Comparison of ENCODE assay signal across 12 cellular contexts in the genomic region with DNA sequence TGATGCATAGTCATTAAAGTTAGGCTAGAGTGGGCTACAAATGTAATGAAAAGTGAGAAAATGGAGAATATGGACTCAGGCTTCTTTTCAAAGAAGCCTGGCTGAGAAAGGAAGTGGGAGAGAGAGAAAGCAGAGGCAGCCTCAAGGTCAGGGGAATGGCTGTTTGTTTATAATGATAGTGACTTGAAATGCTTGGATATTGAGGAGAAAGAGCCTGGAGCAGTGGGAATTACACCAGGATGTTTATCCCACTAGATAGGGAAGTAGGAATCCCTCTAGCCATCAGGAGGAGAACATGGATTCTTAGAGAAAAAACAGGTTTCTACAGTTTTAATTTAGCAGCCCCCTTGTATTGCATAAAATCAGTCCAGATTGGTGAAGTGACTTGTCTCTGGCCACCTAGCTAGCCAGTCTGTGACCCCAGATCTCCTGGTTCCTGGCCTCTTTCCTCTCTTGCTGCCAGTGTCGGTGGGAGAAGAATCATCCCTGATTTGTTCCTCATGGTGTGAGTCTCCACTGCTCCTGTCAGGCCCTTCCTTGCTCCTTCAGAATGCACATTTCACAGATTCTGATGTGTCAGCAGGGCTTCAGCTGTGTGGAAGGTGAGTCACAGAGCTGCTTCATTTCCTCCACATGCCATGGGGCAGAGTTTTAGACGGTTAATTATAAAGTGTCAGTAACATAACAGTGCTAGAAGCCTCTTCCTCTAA. TPM values are rescaled to one million over a fixed set of nuclear protein-coding genes. Genes with fewer than 3 reads are reported as not detected.
A peak's percentile ranks its signal among the peaks of the same experiment; 100 is the strongest.
DNase-seq lines count a peak whose midpoint lies in the region; ATAC-seq, FAIRE-seq and TF ChIP-seq lines count a peak whose summit lies in the region.
"Had no signal": no experiment of that assay in that cellular context is flagged by ENCODE, and none has a peak within 500 bp of the region (broad histone marks: within the 10 kb centered on the region; RNA-seq: fewer than 3 reads in every experiment).

No MANE protein-coding gene starts in this region.

- no peaks in the 10 kb centered on the region for H3K27me3 Mint-ChIP-seq in progenitor cell of endocrine pancreas
- no peaks in the 10 kb centered on the region for H3K27me3 Mint-ChIP-seq in T-cell

- FAIRE-seq in GM19239 (lab: Jason Lieb, UNC), result no peak

- H3K27me3 ChIP-seq in body of pancreas, result no peaks in the 10 kb centered on the region
- H3K27me3 ChIP-seq: ovary, upper lobe of right lung had no signal

- no peak for ATAC-seq in T-cell (replicated peaks in 1 of 4)
- ATAC-seq in body of pancreas, result no peak
- no peak for ATAC-seq in HG03108 (IDR thresholded peaks at IDR 0.05; ENCODE audit: unreplicated experiment)
- ATAC-seq: activated T-cell treated with anti-CD3 and anti-CD28 coated beads, Interleukin-2, amount 50 U/mL, for 4 hours; upper lobe of right lung had no signal

- WGBS in body of pancreas, 2 donors, result 68 to 94% methylated on average over 2 of the region's 2 CpGs

- H3K36me3 Mint-ChIP-seq in progenitor cell of endocrine pancreas (ENCODE audit: insufficient read depth) (peaks cover 13% of the 10 kb centered on the region), T-cell (no peaks in the 10 kb centered on the region)

- H3K4me1 ChIP-seq in body of pancreas, result no peaks in the 10 kb centered on the region
- H3K4me1 ChIP-seq: upper lobe of right lung had no signal

- H3K4me3 Mint-ChIP-seq in progenitor cell of endocrine pancreas (ENCODE audit: low read depth), result no peak overlapping the region
- H3K4me3 Mint-ChIP-seq in T-cell, result no peak overlapping the region
- H3K4me3 Mint-ChIP-seq: activated T-cell treated with anti-CD3 and anti-CD28 coated beads, Interleukin-2, amount 50 U/mL, for 4 hours had no signal

- intact Hi-C loops in body of pancreas (cut with DNase I), result no loop called here

- CTCF ChIA-PET in T-cell (lab: Charles Lee), result no interaction called here

- H3K4me1 Mint-ChIP-seq in progenitor cell of endocrine pancreas (ENCODE audit: low read depth) (peaks cover under 1% of the 10 kb centered on the region), T-cell (no peaks in the 10 kb centered on the region)

- peaks cover 0 to 1% of the 10 kb centered on the region in 2 donors for H3K36me3 ChIP-seq in body of pancreas (replicated peaks in 1 of 2; ENCODE audit: insufficient read depth in 1 of 2, low read depth in 2 of 2)
- H3K36me3 ChIP-seq: ovary, upper lobe of right lung had no signal

- peak; percentile 22 for DNase-seq in ELF-1 (ENCODE audit: low read depth, low spot score)
- DNase-seq in RPMI8226, result peak; percentile 71
- peak; percentile 73 for DNase-seq in fibroblast of peridontal ligament (ENCODE audit: extremely low read depth)
- no peak for DNase-seq in progenitor cell of endocrine pancreas (ENCODE audit: low spot score, unreplicated experiment)
- no peak for DNase-seq in T-cell
- no peak for DNase-seq in body of pancreas
- no peak for DNase-seq in GM19239 (ENCODE audit: insufficient read length, low spot score)
- DNase-seq: activated T-cell treated with anti-CD3 and anti-CD28 coated beads, Interleukin-2, amount 50 U/mL, for 4 hours; DMS79; upper lobe of right lung had no signal

- TF ChIP-seq CTCF in progenitor cell of endocrine pancreas (IDR thresholded peaks at IDR 0.05; ENCODE audit: unreplicated experiment) (no peak), body of pancreas (IDR thresholded peaks at IDR 0.05) (no peak)

- no peak overlapping the region for H3K4me3 ChIP-seq in body of pancreas
- H3K4me3 ChIP-seq: ovary, upper lobe of right lung had no signal

- H3K9me3 Mint-ChIP-seq in progenitor cell of endocrine pancreas (ENCODE audit: low read depth), result peaks cover 21% of the 10 kb centered on the region
- peaks cover 8 to 21% (median 15%) of the 10 kb centered on the region in 3 donors for H3K9me3 Mint-ChIP-seq in T-cell

- no peak for TF ChIP-seq POLR2A in body of pancreas (IDR thresholded peaks at IDR 0.05)

- peaks cover 0 to 9% (median 0%) of the 10 kb centered on the region in 3 donors for H3K9me3 ChIP-seq in body of pancreas
- H3K9me3 ChIP-seq: ovary had no signal

- no peak overlapping the region for H3K27ac ChIP-seq in body of pancreas
- H3K27ac ChIP-seq: upper lobe of right lung had no signal

- H3K27ac Mint-ChIP-seq in progenitor cell of endocrine pancreas, result peak overlapping the region; percentile 29
- H3K27ac Mint-ChIP-seq in T-cell, result no peak overlapping the region

- POLR2A ChIA-PET in T-cell (lab: Charles Lee), result no interaction called here

RNA-seq across cellular contexts. Expression of a gene that starts 32.9 kb away (rescaled TPM):
- 10.6 and 11.7 TPM in 2 replicates for total RNA-seq in progenitor cell of endocrine pancreas
- total RNA-seq in T-cell, result under 1 TPM in 1 of 5 donors, not detected in 4; 0.06 TPM
- 10 to 100 TPM; 13.5 to 18.2 TPM for total RNA-seq in body of pancreas
- total RNA-seq: activated T-cell treated with anti-CD3 and anti-CD28 coated beads, Interleukin-2, amount 50 U/mL, for 4 hours had no signal

Comparison
In these comparisons a context has a peak if more than half of its experiments do, and no peak if none do; other contexts are left out.
1. DNase-seq: peak in ELF-1 (single experiment), RPMI8226 (single experiment) and fibroblast of peridontal ligament (single experiment); none in progenitor cell of endocrine pancreas (single experiment), T-cell (0 of 34), body of pancreas (0 of 4) and GM19239 (single experiment).